1 cellular context compared by ENCODE assay signal in the genomic region with DNA sequence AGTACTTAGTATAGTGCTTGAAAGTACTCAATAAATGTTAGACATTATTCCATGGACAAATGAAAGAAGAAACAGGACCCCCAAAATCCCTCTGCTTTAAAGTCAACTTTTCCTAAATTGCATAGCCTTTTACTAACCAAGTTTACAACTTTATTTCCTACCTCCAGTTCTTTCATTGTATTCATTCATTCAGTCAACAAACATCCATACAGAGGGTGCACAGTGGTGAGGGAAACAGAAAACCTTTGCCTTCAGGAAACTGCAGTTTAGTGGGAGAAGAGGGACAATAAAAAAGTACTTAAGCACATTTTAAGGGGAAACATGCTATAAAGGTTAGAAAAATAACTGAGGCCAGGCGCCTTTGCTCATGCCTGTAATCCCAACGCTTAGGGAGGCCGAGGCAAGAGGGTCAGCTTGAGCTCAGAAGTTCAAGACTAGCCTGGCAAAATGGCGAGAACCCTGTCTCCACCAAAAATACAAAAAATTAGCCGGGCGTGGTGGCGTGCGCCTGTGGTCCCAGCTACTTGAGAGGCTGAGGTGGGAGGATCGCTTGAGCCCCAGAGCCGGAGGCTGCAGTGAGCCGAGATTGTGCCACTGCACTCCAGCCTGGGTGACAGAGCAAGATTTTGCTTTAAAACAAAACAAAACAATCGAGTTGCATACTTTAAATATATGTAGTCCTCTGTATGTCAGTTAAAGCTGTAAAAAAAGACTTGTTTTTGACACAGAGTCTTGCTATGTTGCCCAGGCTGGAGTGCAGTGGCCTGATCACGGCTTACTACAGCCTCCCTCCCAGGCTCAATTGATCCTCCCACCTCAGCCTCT.
TF ChIP-seq lines count a peak whose summit lies in the region.

No MANE protein-coding gene starts in this region.

TF ChIP-seq in IMR-90, 13 proteins besides CTCF, POLR2A, EP300 and RAD21 (continued from another document):
- TF ChIP-seq ELK1 (IDR thresholded peaks at IDR 0.05; ENCODE audit: borderline replicate concordance, low read depth, low read length) (no peak), MXI1 (IDR thresholded peaks at IDR 0.05; ENCODE audit: borderline replicate concordance, low read depth, low read length) (no peak), SMC3 (IDR thresholded peaks at IDR 0.05; ENCODE audit: low read depth, low read length) (no peak), CHD1 (IDR thresholded peaks at IDR 0.05; ENCODE audit: low read depth, low read length) (no peak), USF2 (IDR thresholded peaks at IDR 0.05; ENCODE audit: low read depth, low read length) (no peak), BHLHE40 (IDR thresholded peaks at IDR 0.05; ENCODE audit: low read depth, low read length) (no peak), FOS (IDR thresholded peaks at IDR 0.05; ENCODE audit: low read depth, low read length) (no peak), NFE2L2 (IDR thresholded peaks at IDR 0.05; ENCODE audit: low read depth, low read length) (no peak), CEBPB (IDR thresholded peaks at IDR 0.05; ENCODE audit: low read depth, low read length) (no peak)
